7 cellular contexts compared by ENCODE assay signal in genomic region chrX:41558531-41558930, GRCh38.
DNase-seq lines count a peak whose midpoint lies in the region; TF ChIP-seq lines count a peak whose summit lies in the region.

No MANE protein-coding gene starts in this region.

- H3K27ac ChIP-seq in osteoblast (ENCODE audit: low read depth, low read length), result peak overlapping the region; percentile 93

- no peak overlapping the region for H2AFZ ChIP-seq in osteoblast (ENCODE audit: low read length)

- TF ChIP-seq CTCF in GM06990 (IDR thresholded peaks at IDR 0.05; ENCODE audit: insufficient read depth, low read length, poor library complexity, severe bottlenecking) (peak; percentile 42), osteoblast (IDR thresholded peaks at IDR 0.05; ENCODE audit: extremely low read depth, low read depth, low read length) (peak; percentile 49)

- H3K79me2 ChIP-seq in osteoblast (ENCODE audit: insufficient read depth, low read length), result no peaks in the 10 kb centered on the region

- H3K27me3 ChIP-seq in GM06990 (replicated peaks; ENCODE audit: control insufficient read depth, insufficient read depth, low read length) (no peaks in the 10 kb centered on the region), osteoblast (ENCODE audit: insufficient read depth, low read length) (no peaks in the 10 kb centered on the region)

- no peaks in the 10 kb centered on the region for H3K9me3 ChIP-seq in osteoblast (ENCODE audit: low read depth, low read length)

- DNase-seq in GM06990 (ENCODE audit: extremely low read depth, insufficient read length) (peak; percentile 3), MV-4-11 (lab: John Stamatoyannopoulos, UW) (peak; percentile 1), cerebellum (ENCODE audit: low spot score) (peak; percentile 4), osteoblast (ENCODE audit: insufficient read length, low spot score, missing footprints) (no peak), GDM1 (lab: John Stamatoyannopoulos, UW) (no peak), amniotic stem cell (lab: John Stamatoyannopoulos, UW) (no peak), T-helper 9 cell (no peak)

- H3K36me3 ChIP-seq in GM06990 (ENCODE audit: control insufficient read depth, insufficient read depth, low read length) (no peaks in the 10 kb centered on the region), osteoblast (ENCODE audit: insufficient read depth, low read length) (no peaks in the 10 kb centered on the region)

- H3K4me1 ChIP-seq in osteoblast (ENCODE audit: insufficient read depth, low read length), result peaks cover 15% of the 10 kb centered on the region

- no peak overlapping the region for H3K4me3 ChIP-seq in GM06990 (replicated peaks; ENCODE audit: low read depth, low read length)
- no peak overlapping the region for H3K4me3 ChIP-seq in osteoblast (ENCODE audit: insufficient read depth, low read length)

- no peak overlapping the region for H3K4me2 ChIP-seq in osteoblast (ENCODE audit: insufficient read depth, low read length)

- no peaks in the 10 kb centered on the region for H4K20me1 ChIP-seq in osteoblast (ENCODE audit: insufficient read depth, low read length)

Comparison
In these comparisons a context has a peak if more than half of its experiments do, and no peak if none do; other contexts are left out.
1. DNase-seq: peak in GM06990 (single experiment), MV-4-11 (single experiment) and cerebellum (single experiment); none in osteoblast (single experiment), GDM1 (single experiment), amniotic stem cell (single experiment) and T-helper 9 cell (single experiment).